ENCODE assay signal across 25 cellular contexts in the genomic region with DNA sequence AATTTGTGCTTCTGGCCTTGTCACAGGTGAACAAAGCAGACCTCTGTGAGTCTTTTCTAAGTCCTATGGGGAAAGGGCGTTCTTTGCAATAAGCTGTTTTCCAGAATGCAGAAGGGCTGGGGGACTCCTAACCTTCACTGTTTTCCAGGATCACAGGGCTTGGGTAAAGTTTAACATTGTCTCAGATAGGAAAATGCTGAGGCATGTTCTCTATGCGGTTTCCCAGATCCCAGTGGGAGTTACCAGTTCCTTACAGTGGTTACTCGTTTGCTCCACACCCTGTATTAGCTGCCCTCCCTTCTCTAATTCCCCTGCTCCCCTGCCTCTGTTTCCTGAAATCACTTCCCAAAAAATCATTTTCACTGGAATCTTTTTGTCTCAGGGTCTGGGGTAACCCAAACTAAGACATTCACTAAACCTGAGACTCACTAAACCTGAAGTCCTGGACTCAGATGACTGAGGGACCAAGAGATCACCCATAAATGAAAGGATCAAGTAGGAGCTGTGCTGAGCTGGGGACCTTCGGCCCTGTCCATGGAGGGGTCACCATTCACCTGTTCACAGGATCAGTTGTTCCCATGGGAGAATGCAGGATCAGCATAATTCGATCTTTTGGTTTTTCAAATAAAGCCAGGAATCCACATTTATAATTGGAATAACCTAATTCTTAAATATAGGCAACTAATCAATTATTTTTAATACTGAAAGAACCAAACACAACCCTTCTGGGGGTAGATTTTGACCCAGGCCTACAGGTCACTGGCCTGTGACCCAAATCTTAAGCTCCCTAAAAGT.
"Had no signal": no experiment of that assay in that cellular context is flagged by ENCODE, and none has a peak within 500 bp of the region (broad histone marks: within the 10 kb centered on the region; RNA-seq: fewer than 3 reads in every experiment).

No MANE protein-coding gene starts in this region.

- H3K9me3 ChIP-seq: esophagus squamous epithelium, pancreas, prostate gland, right atrium auricular region, vagina had no signal

- DNase-seq: activated CD4-positive, alpha-beta T cell treated with anti-CD3 and anti-CD28 coated beads for 36 hours; activated CD4-positive, CD25-positive, alpha-beta regulatory T cell; activated CD8-positive, alpha-beta memory T cell treated with anti-CD3 and anti-CD28 coated beads, Interleukin-2, amount 10 ng/mL, durations not matched to agents 7 days and 5 days; activated CD8-positive, alpha-beta T cell treated with anti-CD3 and anti-CD28 coated beads, Interleukin-2, amount 10 ng/mL, durations not matched to agents 7 days and 5 days; activated T-cell treated with anti-CD3 and anti-CD28 coated beads, Interleukin-2, amount 50 U/mL, for 48 hours; anterior cingulate cortex; effector CD4-positive, alpha-beta T cell; esophagus squamous epithelium; left ventricle myocardium superior; mammary epithelial cell; naive thymus-derived CD4-positive, alpha-beta T cell; nucleus accumbens; pancreas; stimulated activated CD4-positive, alpha-beta T cell treated with anti-CD3 and anti-CD28 coated beads, Interleukin-12 subunit alpha, Interleukin-12 subunit beta, amount 100 ng/mL, for 4 hours; stimulated activated CD4-positive, alpha-beta T cell treated with anti-CD3 and anti-CD28 coated beads, Interleukin-4, amount 100 ng/mL, for 1 hour; stimulated activated naive CD8-positive, alpha-beta T cell treated with anti-CD3 and anti-CD28 coated beads, Interleukin-15, Interleukin-2, amounts not matched to agents 100 U/mL and 50 U/mL, for 24 hours; T-helper 1 cell had no signal

- H3K4me1 ChIP-seq: esophagus squamous epithelium, pancreas, prostate gland, right atrium auricular region, vagina had no signal

- H3K27me3 ChIP-seq: esophagus squamous epithelium, pancreas, right atrium auricular region, vagina had no signal

- H3K4me3 ChIP-seq: esophagus squamous epithelium, pancreas, prostate gland, right atrium auricular region, vagina had no signal

- H3K27ac ChIP-seq: epithelial cell of prostate, esophagus squamous epithelium, pancreas, prostate gland, right atrium auricular region, vagina had no signal

- H3K36me3 ChIP-seq: pancreas, prostate gland, right atrium auricular region, vagina had no signal

- FAIRE-seq: bronchial epithelial cell, endometrium, frontal cortex, islet of Langerhans, pancreas had no signal
